In the genomic region with DNA sequence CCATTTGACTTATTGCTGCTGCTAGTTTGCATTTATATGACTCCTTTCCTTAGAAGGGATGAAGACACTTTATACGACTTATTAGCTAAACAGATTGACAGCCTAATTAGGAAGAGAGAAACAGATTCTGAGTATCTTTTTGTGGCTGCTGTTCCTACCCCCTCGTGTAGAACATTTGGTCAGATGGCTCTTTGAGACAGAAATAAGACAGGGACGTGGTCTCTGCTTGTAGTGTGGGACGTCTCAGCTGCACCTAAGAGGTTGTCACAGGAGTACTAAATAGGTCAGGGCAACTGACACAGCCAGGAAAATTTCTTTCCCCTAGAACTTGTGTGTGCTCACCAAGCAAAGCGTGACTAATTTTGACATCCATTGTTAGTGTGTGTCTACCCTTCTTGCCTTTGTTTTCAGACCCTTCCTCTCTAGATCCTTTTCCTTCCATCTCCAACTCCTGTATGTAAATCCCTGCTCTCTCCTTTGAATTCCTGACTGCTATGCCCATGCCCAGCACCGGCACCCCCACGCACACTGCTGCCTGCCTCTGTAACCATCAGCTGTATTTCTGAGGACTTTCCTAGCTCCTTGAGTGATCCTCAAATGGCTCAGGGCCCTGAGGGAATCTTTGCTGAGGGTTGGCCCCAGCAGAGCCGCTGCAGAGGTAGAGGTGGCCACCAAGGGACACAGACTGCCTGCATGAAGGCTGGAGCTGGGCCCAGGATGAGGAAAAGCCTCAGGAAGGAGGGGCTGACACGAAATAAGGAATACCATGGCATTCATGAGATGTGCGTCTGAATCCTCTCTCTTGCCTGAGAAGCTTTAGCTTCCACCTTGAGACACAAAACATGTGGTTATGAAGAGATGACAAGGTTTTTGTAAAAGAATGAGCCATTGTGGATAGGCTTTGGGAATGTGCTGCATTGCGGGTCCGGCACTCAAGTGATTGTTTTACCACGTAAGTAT, we compare ENCODE assay signal across 1 cellular context.
TF ChIP-seq lines count a peak whose summit lies in the region.

No MANE protein-coding gene starts in this region.

TF ChIP-seq in GM12878, 131 proteins besides CTCF, POLR2A, EP300 and RAD21 (continued from another document and continues in another):
- TF ChIP-seq MTA2 (IDR thresholded peaks at IDR 0.05; ENCODE audit: low read depth), result peak; percentile 63
- TF ChIP-seq SIX5 (IDR thresholded peaks at IDR 0.05; ENCODE audit: low read depth, low read length, severe bottlenecking), result no peak
- TF ChIP-seq, protein P1, sequence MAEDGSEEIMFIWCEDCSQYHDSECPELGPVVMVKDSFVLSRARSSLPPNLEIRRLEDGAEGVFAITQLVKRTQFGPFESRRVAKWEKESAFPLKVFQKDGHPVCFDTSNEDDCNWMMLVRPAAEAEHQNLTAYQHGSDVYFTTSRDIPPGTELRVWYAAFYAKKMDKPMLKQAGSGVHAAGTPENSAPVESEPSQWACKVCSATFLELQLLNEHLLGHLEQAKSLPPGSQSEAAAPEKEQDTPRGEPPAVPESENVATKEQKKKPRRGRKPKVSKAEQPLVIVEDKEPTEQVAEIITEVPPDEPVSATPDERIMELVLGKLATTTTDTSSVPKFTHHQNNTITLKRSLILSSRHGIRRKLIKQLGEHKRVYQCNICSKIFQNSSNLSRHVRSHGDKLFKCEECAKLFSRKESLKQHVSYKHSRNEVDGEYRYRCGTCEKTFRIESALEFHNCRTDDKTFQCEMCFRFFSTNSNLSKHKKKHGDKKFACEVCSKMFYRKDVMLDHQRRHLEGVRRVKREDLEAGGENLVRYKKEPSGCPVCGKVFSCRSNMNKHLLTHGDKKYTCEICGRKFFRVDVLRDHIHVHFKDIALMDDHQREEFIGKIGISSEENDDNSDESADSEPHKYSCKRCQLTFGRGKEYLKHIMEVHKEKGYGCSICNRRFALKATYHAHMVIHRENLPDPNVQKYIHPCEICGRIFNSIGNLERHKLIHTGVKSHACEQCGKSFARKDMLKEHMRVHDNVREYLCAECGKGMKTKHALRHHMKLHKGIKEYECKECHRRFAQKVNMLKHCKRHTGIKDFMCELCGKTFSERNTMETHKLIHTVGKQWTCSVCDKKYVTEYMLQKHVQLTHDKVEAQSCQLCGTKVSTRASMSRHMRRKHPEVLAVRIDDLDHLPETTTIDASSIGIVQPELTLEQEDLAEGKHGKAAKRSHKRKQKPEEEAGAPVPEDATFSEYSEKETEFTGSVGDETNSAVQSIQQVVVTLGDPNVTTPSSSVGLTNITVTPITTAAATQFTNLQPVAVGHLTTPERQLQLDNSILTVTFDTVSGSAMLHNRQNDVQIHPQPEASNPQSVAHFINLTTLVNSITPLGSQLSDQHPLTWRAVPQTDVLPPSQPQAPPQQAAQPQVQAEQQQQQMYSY (CRISPR knock-in tag; IDR thresholded peaks at IDR 0.05), result peak; percentile 27
- no peak for TF ChIP-seq EGR1 (IDR thresholded peaks at IDR 0.05; ENCODE audit: borderline replicate concordance in 1 of 2, low read depth in 2 of 2, low read length in 2 of 2)
- peak; percentile 39; the same call in 1 of the 2 replicates for TF ChIP-seq GATAD2B (conservative IDR thresholded peaks at IDR 0.05; ENCODE audit: low read depth)
- peak; percentile 49 for TF ChIP-seq ZNF207 (IDR thresholded peaks at IDR 0.05; ENCODE audit: borderline replicate concordance)
- peak; percentile 99 for TF ChIP-seq MLLT1 (IDR thresholded peaks at IDR 0.05)
- TF ChIP-seq ZSCAN29 (IDR thresholded peaks at IDR 0.05), result no peak
- no peak for TF ChIP-seq NR2C2 (IDR thresholded peaks at IDR 0.05; ENCODE audit: borderline replicate concordance, control insufficient read depth, insufficient read length, low read depth)
- TF ChIP-seq ZNF217 (IDR thresholded peaks at IDR 0.05), result no peak
- peak; percentile 78 for TF ChIP-seq PAX5 (IDR thresholded peaks at IDR 0.05; ENCODE audit: borderline replicate concordance, low read depth, low read length)
- 0 out of 2 replicates have a peak, but pooled peaks have one; percentile 20 for TF ChIP-seq BMI1 (IDR thresholded peaks at IDR 0.05; ENCODE audit: borderline replicate concordance)
- peak; percentile 9; the same call in 1 of the 3 replicates for TF ChIP-seq POU2F2 (IDR thresholded peaks at IDR 0.05; ENCODE audit: borderline replicate concordance, low read depth, low read length)
- TF ChIP-seq SPI1 (IDR thresholded peaks at IDR 0.05; ENCODE audit: borderline replicate concordance, insufficient read depth, low read depth, low read length), result no peak
- TF ChIP-seq, protein P2, sequence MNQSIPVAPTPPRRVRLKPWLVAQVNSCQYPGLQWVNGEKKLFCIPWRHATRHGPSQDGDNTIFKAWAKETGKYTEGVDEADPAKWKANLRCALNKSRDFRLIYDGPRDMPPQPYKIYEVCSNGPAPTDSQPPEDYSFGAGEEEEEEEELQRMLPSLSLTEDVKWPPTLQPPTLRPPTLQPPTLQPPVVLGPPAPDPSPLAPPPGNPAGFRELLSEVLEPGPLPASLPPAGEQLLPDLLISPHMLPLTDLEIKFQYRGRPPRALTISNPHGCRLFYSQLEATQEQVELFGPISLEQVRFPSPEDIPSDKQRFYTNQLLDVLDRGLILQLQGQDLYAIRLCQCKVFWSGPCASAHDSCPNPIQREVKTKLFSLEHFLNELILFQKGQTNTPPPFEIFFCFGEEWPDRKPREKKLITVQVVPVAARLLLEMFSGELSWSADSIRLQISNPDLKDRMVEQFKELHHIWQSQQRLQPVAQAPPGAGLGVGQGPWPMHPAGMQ (IDR thresholded peaks at IDR 0.05; ENCODE audit: borderline replicate concordance), result no peak
- TF ChIP-seq, protein P3, sequence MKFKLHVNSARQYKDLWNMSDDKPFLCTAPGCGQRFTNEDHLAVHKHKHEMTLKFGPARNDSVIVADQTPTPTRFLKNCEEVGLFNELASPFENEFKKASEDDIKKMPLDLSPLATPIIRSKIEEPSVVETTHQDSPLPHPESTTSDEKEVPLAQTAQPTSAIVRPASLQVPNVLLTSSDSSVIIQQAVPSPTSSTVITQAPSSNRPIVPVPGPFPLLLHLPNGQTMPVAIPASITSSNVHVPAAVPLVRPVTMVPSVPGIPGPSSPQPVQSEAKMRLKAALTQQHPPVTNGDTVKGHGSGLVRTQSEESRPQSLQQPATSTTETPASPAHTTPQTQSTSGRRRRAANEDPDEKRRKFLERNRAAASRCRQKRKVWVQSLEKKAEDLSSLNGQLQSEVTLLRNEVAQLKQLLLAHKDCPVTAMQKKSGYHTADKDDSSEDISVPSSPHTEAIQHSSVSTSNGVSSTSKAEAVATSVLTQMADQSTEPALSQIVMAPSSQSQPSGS (IDR thresholded peaks at IDR 0.05; ENCODE audit: low read length), result peak; percentile 73
- peak; percentile 73; the same call in 1 of the 2 replicates for TF ChIP-seq NBN (IDR thresholded peaks at IDR 0.05)
- TF ChIP-seq NR2F1 (conservative IDR thresholded peaks at IDR 0.05), result peak; percentile 67
- TF ChIP-seq ATF7 (IDR thresholded peaks at IDR 0.05; ENCODE audit: low read depth), result peak; percentile 55
- peak; percentile 92; the same call in 1 of the 2 replicates for TF ChIP-seq HDGF (IDR thresholded peaks at IDR 0.05)
- TF ChIP-seq PAX8 (IDR thresholded peaks at IDR 0.05), result no peak; the same call in 1 of the 2 replicates
- TF ChIP-seq BHLHE40 (IDR thresholded peaks at IDR 0.05; ENCODE audit: borderline replicate concordance in 1 of 2, low read depth in 2 of 2, low read length in 1 of 2), result peak; percentile 37 to 64; a peak in 3 of 4 replicates
- 0 out of 2 replicates have a peak, but pooled peaks have one; percentile 40 for TF ChIP-seq MEF2A (IDR thresholded peaks at IDR 0.05; ENCODE audit: insufficient read depth, low read depth, low read length)
- no peak for TF ChIP-seq ATF3 (IDR thresholded peaks at IDR 0.05; ENCODE audit: borderline replicate concordance, extremely low read depth, low read depth, low read length)
- TF ChIP-seq, protein P4, sequence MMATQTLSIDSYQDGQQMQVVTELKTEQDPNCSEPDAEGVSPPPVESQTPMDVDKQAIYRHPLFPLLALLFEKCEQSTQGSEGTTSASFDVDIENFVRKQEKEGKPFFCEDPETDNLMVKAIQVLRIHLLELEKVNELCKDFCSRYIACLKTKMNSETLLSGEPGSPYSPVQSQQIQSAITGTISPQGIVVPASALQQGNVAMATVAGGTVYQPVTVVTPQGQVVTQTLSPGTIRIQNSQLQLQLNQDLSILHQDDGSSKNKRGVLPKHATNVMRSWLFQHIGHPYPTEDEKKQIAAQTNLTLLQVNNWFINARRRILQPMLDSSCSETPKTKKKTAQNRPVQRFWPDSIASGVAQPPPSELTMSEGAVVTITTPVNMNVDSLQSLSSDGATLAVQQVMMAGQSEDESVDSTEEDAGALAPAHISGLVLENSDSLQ (IDR thresholded peaks at IDR 0.05), result peak; percentile 95
- TF ChIP-seq E2F4 (IDR thresholded peaks at IDR 0.05; ENCODE audit: low read depth, low read length), result no peak
- TF ChIP-seq SREBF1 (IDR thresholded peaks at IDR 0.05; ENCODE audit: low read length), result no peak
- no peak; the same call in 1 of the 2 replicates for TF ChIP-seq ZNF24 (IDR thresholded peaks at IDR 0.05)
- peak; percentile 64 for TF ChIP-seq NFIC (IDR thresholded peaks at IDR 0.05; ENCODE audit: low read depth, low read length)
- TF ChIP-seq RELB (IDR thresholded peaks at IDR 0.05; ENCODE audit: low read depth), result peak; percentile 83
- no peak for TF ChIP-seq E2F8 (IDR thresholded peaks at IDR 0.05; ENCODE audit: low read depth, partially characterized antibody)
- TF ChIP-seq HDAC2 (IDR thresholded peaks at IDR 0.05), result no peak
- TF ChIP-seq, protein P5, sequence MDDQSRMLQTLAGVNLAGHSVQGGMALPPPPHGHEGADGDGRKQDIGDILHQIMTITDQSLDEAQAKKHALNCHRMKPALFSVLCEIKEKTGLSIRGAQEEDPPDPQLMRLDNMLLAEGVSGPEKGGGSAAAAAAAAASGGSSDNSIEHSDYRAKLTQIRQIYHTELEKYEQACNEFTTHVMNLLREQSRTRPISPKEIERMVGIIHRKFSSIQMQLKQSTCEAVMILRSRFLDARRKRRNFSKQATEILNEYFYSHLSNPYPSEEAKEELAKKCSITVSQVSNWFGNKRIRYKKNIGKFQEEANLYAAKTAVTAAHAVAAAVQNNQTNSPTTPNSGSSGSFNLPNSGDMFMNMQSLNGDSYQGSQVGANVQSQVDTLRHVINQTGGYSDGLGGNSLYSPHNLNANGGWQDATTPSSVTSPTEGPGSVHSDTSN (IDR thresholded peaks at IDR 0.05; ENCODE audit: insufficient replicate concordance, low read depth, low read length), result peak; percentile 55
- TF ChIP-seq TCF12 (IDR thresholded peaks at IDR 0.05; ENCODE audit: low read depth, low read length), result 0 out of 2 replicates have a peak, but pooled peaks have one; percentile 29
- peak; percentile 58; the same call in 1 of the 2 replicates for TF ChIP-seq EED (IDR thresholded peaks at IDR 0.05; ENCODE audit: low read depth)
- TF ChIP-seq CREM (IDR thresholded peaks at IDR 0.05; ENCODE audit: low read depth), result peak; percentile 33
- no peak for TF ChIP-seq NFYA (IDR thresholded peaks at IDR 0.05; ENCODE audit: borderline replicate concordance, low read depth, low read length)
- no peak for TF ChIP-seq RCOR1 (conservative IDR thresholded peaks at IDR 0.05; ENCODE audit: low read depth, low read length)
